9 cellular contexts compared by ENCODE assay signal in genomic region chr13:26382843-26383242, GRCh38.
"Had no signal": no experiment of that assay in that cellular context is flagged by ENCODE, and none has a peak within 500 bp of the region (broad histone marks: within the 10 kb centered on the region; RNA-seq: fewer than 3 reads in every experiment).

No MANE protein-coding gene starts in this region.

- H3K4me3 Mint-ChIP-seq: GM23338, H9, HFFc6 had no signal

- FAIRE-seq: H54 had no signal

- DNase-seq: GM23248, GOT3, H7, H9, HCEC 1CT, HFFc6 had no signal

- ATAC-seq: GM23338, HCT116 had no signal

- H3K27ac ChIP-seq: GM23248 had no signal

- H3K9me3 Mint-ChIP-seq: GM23338, H9, HFFc6 had no signal

- H3K4me1 Mint-ChIP-seq: H9 had no signal

- H3K27ac Mint-ChIP-seq: H9, HFFc6 had no signal
